Comparison of ENCODE assay signal across 32 cellular contexts in genomic region chr5:1384521-1384920, GRCh38.
"Had no signal": no experiment of that assay in that cellular context is flagged by ENCODE, and none has a peak within 500 bp of the region (broad histone marks: within the 10 kb centered on the region; RNA-seq: fewer than 3 reads in every experiment).

No MANE protein-coding gene starts in this region.

- H3K36me3 ChIP-seq: brain microvascular endothelial cell, gastrocnemius medialis, heart left ventricle had no signal

- DNase-seq: activated CD4-positive, alpha-beta memory T cell treated with anti-CD3 and anti-CD28 coated beads, Interleukin-2, amount 10 ng/mL, durations not matched to agents 7 days and 5 days; activated CD4-positive, alpha-beta T cell treated with anti-CD3 and anti-CD28 coated beads for 36 hours; activated CD4-positive, alpha-beta T cell treated with anti-CD3 and anti-CD28 coated beads, Interleukin-2, amount 10 ng/mL, durations not matched to agents 7 days and 5 days; activated CD4-positive, alpha-beta T cell treated with anti-CD3 and anti-CD28 coated beads, Interleukin-2, amount 50 U/mL, for 4 hours; activated CD4-positive, CD25-positive, alpha-beta regulatory T cell; activated CD4-positive, CD25-positive, alpha-beta regulatory T cell treated with anti-CD3 and anti-CD28 coated beads, Interleukin-2, amount 50 U/mL, for 72 hours; activated CD8-positive, alpha-beta memory T cell treated with anti-CD3 and anti-CD28 coated beads, Interleukin-2, amount 50 U/mL, for 48 hours; activated effector memory CD4-positive, alpha-beta T cell treated with Interleukin-2 at 50 U/mL for 16 hours; activated gamma-delta T cell treated with Interleukin-2 at 50 U/mL for 16 hours; activated naive CD4-positive, alpha-beta T cell treated with anti-CD3 and anti-CD28 coated beads, Interleukin-2, amount 50 U/mL, for 16 hours; activated naive CD4-positive, alpha-beta T cell treated with Interleukin-2 at 50 U/mL for 16 hours; activated T-cell treated with anti-CD3 and anti-CD28 coated beads for 4 hours; activated T-cell treated with anti-CD3 and anti-CD28 coated beads, Interleukin-2, amount 50 U/mL, for 24 hours; activated T-cell treated with anti-CD3 and anti-CD28 coated beads, Interleukin-2, amount 50 U/mL, for 72 hours; amniotic stem cell; anterior cingulate cortex; brain microvascular endothelial cell; dorsolateral prefrontal cortex; effector memory CD4-positive, alpha-beta T cell; endodermal cell; foreskin keratinocyte; gastrocnemius medialis; glutamatergic neuron; heart left ventricle; T-helper 2 cell had no signal

- H3K27ac Mint-ChIP-seq: activated naive CD8-positive, alpha-beta T cell; activated T-cell treated with anti-CD3 and anti-CD28 coated beads, Interleukin-2, amount 50 U/mL, for 24 hours; activated T-cell treated with anti-CD3 and anti-CD28 coated beads, Interleukin-2, amount 50 U/mL, for 72 hours; endodermal cell had no signal

- H3K4me1 ChIP-seq: foreskin keratinocyte had no signal

- ATAC-seq: activated CD4-positive, alpha-beta T cell treated with anti-CD3 and anti-CD28 coated beads for 36 hours; activated T-cell treated with anti-CD3 and anti-CD28 coated beads, Interleukin-2, amount 50 U/mL, for 72 hours; esophagus mucosa; foreskin keratinocyte; gastrocnemius medialis had no signal

- H3K27ac ChIP-seq: brain microvascular endothelial cell, coronary artery, dorsolateral prefrontal cortex, foreskin keratinocyte, gastrocnemius medialis, heart left ventricle had no signal

- H3K27me3 Mint-ChIP-seq: activated naive CD8-positive, alpha-beta T cell; central memory CD8-positive, alpha-beta T cell had no signal

- FAIRE-seq: astrocyte, bronchial epithelial cell had no signal

- H3K4me3 ChIP-seq: coronary artery, gastrocnemius medialis had no signal

- H3K9me3 ChIP-seq: gastrocnemius medialis, heart left ventricle had no signal

- H3K36me3 Mint-ChIP-seq: activated naive CD8-positive, alpha-beta T cell had no signal

- H3K4me3 Mint-ChIP-seq: dendritic cell treated with granulocyte-macrophage colony-stimulating factor and Interleukin-4, amounts not matched to agents 40 ng/mL and 50 ng/mL, for 4 days had no signal

- H3K9me3 Mint-ChIP-seq: activated CD4-positive, alpha-beta memory T cell treated with anti-CD3 and anti-CD28 coated beads, Interleukin-2, amount 10 ng/mL, durations not matched to agents 7 days and 5 days; activated CD4-positive, alpha-beta T cell treated with anti-CD3 and anti-CD28 coated beads, Interleukin-2, amount 10 ng/mL, durations not matched to agents 7 days and 5 days; activated T-cell treated with anti-CD3 and anti-CD28 coated beads, Interleukin-2, amount 50 U/mL, for 24 hours; central memory CD8-positive, alpha-beta T cell; dendritic cell treated with granulocyte-macrophage colony-stimulating factor and Interleukin-4, amounts not matched to agents 40 ng/mL and 50 ng/mL, for 4 days had no signal
